In genomic region chr12:10439608-10440274, GRCh38 we compare ENCODE assay signal across 8 cellular contexts. TPM values are rescaled to one million over a fixed set of nuclear protein-coding genes. Genes with fewer than 3 reads are reported as not detected.
"Had no signal": no experiment of that assay in that cellular context is flagged by ENCODE, and none has a peak within 500 bp of the region (broad histone marks: within the 10 kb centered on the region; RNA-seq: fewer than 3 reads in every experiment).

No MANE protein-coding gene starts in this region.

RNA-seq across cellular contexts. Expression of gene KLRC2, which starts 3.9 kb away (rescaled TPM):
- total RNA-seq: activated CD4-positive, alpha-beta memory T cell treated with anti-CD3 and anti-CD28 coated beads for 36 hours; chondrocyte; left cardiac atrium; renal cortical epithelial cell had no signal
- polyA plus RNA-seq: naive thymus-derived CD4-positive, alpha-beta T cell had no signal

RNA-seq across cellular contexts. Expression of gene KLRC1, which starts 13.4 kb away (rescaled TPM):
- total RNA-seq: activated CD4-positive, alpha-beta memory T cell treated with anti-CD3 and anti-CD28 coated beads for 36 hours; chondrocyte; esophagus mucosa; temporal lobe had no signal

RNA-seq across cellular contexts. Expression of gene KLRC3, which starts 19.3 kb away (rescaled TPM):
- total RNA-seq: activated CD4-positive, alpha-beta memory T cell treated with anti-CD3 and anti-CD28 coated beads for 36 hours; breast epithelium; chondrocyte; esophagus mucosa; left cardiac atrium; renal cortical epithelial cell had no signal
- polyA plus RNA-seq: naive thymus-derived CD4-positive, alpha-beta T cell had no signal

RNA-seq across cellular contexts. Expression of gene KLRC4, which starts 30.2 kb away (rescaled TPM):
- total RNA-seq: activated CD4-positive, alpha-beta memory T cell treated with anti-CD3 and anti-CD28 coated beads for 36 hours; chondrocyte; esophagus mucosa; renal cortical epithelial cell had no signal
- polyA plus RNA-seq: naive thymus-derived CD4-positive, alpha-beta T cell had no signal

RNA-seq across cellular contexts. Expression of gene KLRK1, which starts 49.9 kb away (rescaled TPM):
- total RNA-seq: chondrocyte, esophagus mucosa, renal cortical epithelial cell had no signal
